8 cellular contexts compared by ENCODE assay signal in the genomic region with DNA sequence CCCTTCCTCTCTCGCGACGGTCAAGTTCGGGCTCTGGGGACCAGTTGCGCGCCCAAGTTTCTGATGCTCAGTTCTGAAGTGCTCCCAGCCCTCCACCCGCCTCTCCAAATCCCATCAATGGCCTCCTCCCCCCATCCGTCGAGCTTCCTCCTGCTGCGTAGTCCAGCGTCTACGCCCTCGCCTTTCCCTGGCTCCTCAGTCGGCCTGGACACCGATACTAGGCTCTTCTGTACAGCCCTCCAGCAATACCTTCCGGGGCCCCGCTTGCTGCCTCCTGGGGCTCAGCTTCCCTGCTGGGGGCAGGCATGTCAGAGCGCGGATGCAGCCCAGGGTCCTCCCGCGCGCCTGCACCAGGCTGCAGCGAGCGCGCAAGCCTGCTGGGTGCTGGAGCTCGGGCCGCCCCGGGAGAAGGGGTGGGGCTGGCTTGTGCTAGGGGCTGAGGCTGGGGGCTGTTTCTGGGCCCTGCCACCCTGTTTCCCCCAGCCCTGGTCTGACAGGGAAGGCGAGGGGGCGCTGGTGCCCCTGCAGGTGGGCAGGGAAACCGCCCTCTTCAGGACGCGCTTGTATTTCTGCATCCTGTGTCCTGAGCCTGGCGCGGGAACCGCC.
DNase-seq lines count a peak whose midpoint lies in the region; ATAC-seq and TF ChIP-seq lines count a peak whose summit lies in the region.

No MANE protein-coding gene starts in this region.

- no peak overlapping the region for H3K27ac Mint-ChIP-seq in neural crest cell (ENCODE audit: unreplicated experiment)

- H3K27me3 Mint-ChIP-seq in neural crest cell (ENCODE audit: low read depth), result peaks cover 72% of the 10 kb centered on the region

- H3K4me3 Mint-ChIP-seq in neural crest cell, result peak overlapping the region; percentile 42

- peaks cover 8% of the 10 kb centered on the region for H3K4me1 Mint-ChIP-seq in neural crest cell

- no peaks in the 10 kb centered on the region for H3K9me3 Mint-ChIP-seq in neural crest cell

- peak overlapping the region; percentile 73 for H3K4me3 ChIP-seq in coronary artery

- no peak for ATAC-seq in GM19324 (IDR thresholded peaks at IDR 0.05; ENCODE audit: low FRiP score, unreplicated experiment)

- H3K36me3 Mint-ChIP-seq in neural crest cell (ENCODE audit: low read depth), result no peaks in the 10 kb centered on the region

- TF ChIP-seq CTCF in 22Rv1 (IDR thresholded peaks at IDR 0.05), result peak; percentile 57
- no peak for TF ChIP-seq CTCF in coronary artery (IDR thresholded peaks at IDR 0.05)
- peak; percentile 51 for TF ChIP-seq CTCF in neural crest cell (conservative IDR thresholded peaks at IDR 0.05)

- no peak overlapping the region for H3K27ac ChIP-seq in 22Rv1
- no peak overlapping the region for H3K27ac ChIP-seq in coronary artery

- DNase-seq in T-helper 9 cell (peak; percentile 11), coronary artery (ENCODE audit: low spot score) (no peak), neural crest cell (ENCODE audit: low read depth, low spot score) (peak; percentile 36), 8988T (no peak), cerebellar nuclear complex (lab: John Stamatoyannopoulos, UW) (no peak), RKO (ENCODE audit: low spot score) (no peak)

Comparison
In these comparisons a context has a peak if more than half of its experiments do, and no peak if none do; other contexts are left out.
1. DNase-seq: peak in T-helper 9 cell (single experiment) and neural crest cell (single experiment); none in coronary artery (single experiment), 8988T (single experiment), cerebellar nuclear complex (0 of 2) and RKO (single experiment).